ENCODE assay signal across 1 cellular context in the genomic region with DNA sequence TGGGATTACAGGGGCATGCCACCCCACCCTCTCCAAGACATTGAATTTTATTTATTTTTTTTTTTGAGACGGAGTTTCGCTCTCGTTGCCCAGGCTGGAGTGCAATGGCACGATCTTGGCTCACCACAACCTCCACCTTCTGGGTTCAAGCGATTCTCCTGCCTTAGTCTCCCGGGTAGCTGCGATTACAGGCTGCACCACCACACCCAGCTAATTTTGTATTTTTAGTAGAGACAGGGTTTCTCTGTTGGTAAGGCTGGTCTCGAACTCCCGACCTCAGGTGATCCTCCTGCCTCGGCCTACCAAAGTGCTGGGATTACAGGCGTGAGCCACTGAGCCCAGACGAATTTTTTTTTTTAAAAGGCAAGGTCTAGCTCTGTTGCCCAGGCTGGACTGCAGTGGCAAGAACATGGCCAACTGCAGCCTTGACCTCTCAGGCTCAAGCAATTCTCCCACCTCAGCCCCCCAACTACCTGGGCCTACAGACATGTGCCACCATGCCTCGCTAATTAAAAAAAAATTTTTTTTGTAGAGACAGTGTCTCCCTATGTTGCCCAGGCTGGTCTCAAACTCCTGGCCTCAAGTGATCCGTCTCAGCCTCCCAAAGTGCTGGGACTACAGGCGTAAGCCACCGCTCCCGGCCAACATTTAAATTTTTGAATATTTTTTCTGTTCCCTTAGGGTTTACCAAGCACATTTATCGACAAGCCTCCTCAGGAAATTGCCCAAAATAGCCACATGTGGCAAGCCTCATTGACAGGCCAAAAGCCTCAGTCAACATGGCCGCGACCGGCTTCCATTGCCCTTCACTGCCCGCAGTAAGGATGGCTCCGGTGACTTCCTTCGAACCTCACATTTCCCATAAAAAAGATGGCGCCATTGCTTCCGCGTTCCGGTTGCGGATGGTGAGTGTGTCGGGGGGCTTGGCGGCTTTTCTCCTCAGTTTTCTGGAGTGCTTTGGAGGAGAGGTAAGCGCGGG.
TF ChIP-seq lines count a peak whose summit lies in the region.

A gene with protein sequence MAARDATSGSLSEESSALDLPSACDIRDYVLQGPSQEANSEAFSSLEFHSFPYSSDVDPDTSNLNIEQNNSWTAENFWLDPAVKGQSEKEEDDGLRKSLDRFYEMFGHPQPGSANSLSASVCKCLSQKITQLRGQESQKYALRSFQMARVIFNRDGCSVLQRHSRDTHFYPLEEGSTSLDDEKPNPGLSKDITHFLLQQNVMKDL (plus strand): TSS at position 890 of the 979 bp plus-strand sequence. CDS start 22,465 bp downstream, outside the sequence.

TF ChIP-seq in K562, 482 proteins besides CTCF, POLR2A, EP300 and RAD21 (continued from another document and continues in another):
- TF ChIP-seq, protein P1, sequence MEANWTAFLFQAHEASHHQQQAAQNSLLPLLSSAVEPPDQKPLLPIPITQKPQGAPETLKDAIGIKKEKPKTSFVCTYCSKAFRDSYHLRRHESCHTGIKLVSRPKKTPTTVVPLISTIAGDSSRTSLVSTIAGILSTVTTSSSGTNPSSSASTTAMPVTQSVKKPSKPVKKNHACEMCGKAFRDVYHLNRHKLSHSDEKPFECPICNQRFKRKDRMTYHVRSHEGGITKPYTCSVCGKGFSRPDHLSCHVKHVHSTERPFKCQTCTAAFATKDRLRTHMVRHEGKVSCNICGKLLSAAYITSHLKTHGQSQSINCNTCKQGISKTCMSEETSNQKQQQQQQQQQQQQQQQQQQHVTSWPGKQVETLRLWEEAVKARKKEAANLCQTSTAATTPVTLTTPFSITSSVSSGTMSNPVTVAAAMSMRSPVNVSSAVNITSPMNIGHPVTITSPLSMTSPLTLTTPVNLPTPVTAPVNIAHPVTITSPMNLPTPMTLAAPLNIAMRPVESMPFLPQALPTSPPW (CRISPR knock-in tag; IDR thresholded peaks at IDR 0.05): peak; percentile 60; the same call in 1 of the 2 replicates
- peak; percentile 91 for TF ChIP-seq ZNF175 (CRISPR knock-in tag; IDR thresholded peaks at IDR 0.05; ENCODE audit: low read depth)
- TF ChIP-seq, protein P2, sequence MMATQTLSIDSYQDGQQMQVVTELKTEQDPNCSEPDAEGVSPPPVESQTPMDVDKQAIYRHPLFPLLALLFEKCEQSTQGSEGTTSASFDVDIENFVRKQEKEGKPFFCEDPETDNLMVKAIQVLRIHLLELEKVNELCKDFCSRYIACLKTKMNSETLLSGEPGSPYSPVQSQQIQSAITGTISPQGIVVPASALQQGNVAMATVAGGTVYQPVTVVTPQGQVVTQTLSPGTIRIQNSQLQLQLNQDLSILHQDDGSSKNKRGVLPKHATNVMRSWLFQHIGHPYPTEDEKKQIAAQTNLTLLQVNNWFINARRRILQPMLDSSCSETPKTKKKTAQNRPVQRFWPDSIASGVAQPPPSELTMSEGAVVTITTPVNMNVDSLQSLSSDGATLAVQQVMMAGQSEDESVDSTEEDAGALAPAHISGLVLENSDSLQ (IDR thresholded peaks at IDR 0.05): peak; percentile 53; the same call in 1 of the 2 replicates
- TF ChIP-seq CXXC5 (CRISPR knock-in tag; IDR thresholded peaks at IDR 0.05): peak; percentile 52; the same call in 1 of the 2 replicates
- TF ChIP-seq GABPA (tag; conservative IDR thresholded peaks at IDR 0.05; ENCODE audit: low read depth): peak; percentile 95
- TF ChIP-seq KDM5B (IDR thresholded peaks at IDR 0.05; ENCODE audit: insufficient replicate concordance, low read depth, low read length): peak; percentile 73
- TF ChIP-seq SIX5 (IDR thresholded peaks at IDR 0.05; ENCODE audit: borderline replicate concordance in 1 of 2, insufficient read depth in 1 of 2, low read depth in 1 of 2, low read length in 2 of 2): peak; percentile 78; a peak in 3 of 4 replicates
- peak; percentile 82 for TF ChIP-seq POLR2G (IDR thresholded peaks at IDR 0.05; ENCODE audit: low read depth, low read length)
- TF ChIP-seq ETV5 (CRISPR knock-in tag; IDR thresholded peaks at IDR 0.05; ENCODE audit: low read depth): peak; percentile 58; the same call in 1 of the 2 replicates
- TF ChIP-seq, protein P3, sequence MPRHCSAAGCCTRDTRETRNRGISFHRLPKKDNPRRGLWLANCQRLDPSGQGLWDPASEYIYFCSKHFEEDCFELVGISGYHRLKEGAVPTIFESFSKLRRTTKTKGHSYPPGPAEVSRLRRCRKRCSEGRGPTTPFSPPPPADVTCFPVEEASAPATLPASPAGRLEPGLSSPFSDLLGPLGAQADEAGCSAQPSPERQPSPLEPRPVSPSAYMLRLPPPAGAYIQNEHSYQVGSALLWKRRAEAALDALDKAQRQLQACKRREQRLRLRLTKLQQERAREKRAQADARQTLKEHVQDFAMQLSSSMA (CRISPR knock-in tag; IDR thresholded peaks at IDR 0.05): peak; percentile 98
- TF ChIP-seq, protein P4, sequence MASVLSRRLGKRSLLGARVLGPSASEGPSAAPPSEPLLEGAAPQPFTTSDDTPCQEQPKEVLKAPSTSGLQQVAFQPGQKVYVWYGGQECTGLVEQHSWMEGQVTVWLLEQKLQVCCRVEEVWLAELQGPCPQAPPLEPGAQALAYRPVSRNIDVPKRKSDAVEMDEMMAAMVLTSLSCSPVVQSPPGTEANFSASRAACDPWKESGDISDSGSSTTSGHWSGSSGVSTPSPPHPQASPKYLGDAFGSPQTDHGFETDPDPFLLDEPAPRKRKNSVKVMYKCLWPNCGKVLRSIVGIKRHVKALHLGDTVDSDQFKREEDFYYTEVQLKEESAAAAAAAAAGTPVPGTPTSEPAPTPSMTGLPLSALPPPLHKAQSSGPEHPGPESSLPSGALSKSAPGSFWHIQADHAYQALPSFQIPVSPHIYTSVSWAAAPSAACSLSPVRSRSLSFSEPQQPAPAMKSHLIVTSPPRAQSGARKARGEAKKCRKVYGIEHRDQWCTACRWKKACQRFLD (CRISPR knock-in tag; IDR thresholded peaks at IDR 0.05): peak; percentile 87; the same call in 1 of the 2 replicates
- TF ChIP-seq, protein P5, sequence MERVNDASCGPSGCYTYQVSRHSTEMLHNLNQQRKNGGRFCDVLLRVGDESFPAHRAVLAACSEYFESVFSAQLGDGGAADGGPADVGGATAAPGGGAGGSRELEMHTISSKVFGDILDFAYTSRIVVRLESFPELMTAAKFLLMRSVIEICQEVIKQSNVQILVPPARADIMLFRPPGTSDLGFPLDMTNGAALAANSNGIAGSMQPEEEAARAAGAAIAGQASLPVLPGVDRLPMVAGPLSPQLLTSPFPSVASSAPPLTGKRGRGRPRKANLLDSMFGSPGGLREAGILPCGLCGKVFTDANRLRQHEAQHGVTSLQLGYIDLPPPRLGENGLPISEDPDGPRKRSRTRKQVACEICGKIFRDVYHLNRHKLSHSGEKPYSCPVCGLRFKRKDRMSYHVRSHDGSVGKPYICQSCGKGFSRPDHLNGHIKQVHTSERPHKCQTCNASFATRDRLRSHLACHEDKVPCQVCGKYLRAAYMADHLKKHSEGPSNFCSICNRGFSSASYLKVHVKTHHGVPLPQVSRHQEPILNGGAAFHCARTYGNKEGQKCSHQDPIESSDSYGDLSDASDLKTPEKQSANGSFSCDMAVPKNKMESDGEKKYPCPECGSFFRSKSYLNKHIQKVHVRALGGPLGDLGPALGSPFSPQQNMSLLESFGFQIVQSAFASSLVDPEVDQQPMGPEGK (CRISPR knock-in tag; IDR thresholded peaks at IDR 0.05; ENCODE audit: borderline replicate concordance): no peak
- TF ChIP-seq, protein P6, sequence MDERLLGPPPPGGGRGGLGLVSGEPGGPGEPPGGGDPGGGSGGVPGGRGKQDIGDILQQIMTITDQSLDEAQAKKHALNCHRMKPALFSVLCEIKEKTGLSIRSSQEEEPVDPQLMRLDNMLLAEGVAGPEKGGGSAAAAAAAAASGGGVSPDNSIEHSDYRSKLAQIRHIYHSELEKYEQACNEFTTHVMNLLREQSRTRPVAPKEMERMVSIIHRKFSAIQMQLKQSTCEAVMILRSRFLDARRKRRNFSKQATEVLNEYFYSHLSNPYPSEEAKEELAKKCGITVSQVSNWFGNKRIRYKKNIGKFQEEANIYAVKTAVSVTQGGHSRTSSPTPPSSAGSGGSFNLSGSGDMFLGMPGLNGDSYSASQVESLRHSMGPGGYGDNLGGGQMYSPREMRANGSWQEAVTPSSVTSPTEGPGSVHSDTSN (CRISPR knock-in tag; IDR thresholded peaks at IDR 0.05; ENCODE audit: low read depth): no peak
- TF ChIP-seq, protein P6 (tag; conservative IDR thresholded peaks at IDR 0.05; ENCODE audit: low read depth): no peak
- TF ChIP-seq, protein P7, sequence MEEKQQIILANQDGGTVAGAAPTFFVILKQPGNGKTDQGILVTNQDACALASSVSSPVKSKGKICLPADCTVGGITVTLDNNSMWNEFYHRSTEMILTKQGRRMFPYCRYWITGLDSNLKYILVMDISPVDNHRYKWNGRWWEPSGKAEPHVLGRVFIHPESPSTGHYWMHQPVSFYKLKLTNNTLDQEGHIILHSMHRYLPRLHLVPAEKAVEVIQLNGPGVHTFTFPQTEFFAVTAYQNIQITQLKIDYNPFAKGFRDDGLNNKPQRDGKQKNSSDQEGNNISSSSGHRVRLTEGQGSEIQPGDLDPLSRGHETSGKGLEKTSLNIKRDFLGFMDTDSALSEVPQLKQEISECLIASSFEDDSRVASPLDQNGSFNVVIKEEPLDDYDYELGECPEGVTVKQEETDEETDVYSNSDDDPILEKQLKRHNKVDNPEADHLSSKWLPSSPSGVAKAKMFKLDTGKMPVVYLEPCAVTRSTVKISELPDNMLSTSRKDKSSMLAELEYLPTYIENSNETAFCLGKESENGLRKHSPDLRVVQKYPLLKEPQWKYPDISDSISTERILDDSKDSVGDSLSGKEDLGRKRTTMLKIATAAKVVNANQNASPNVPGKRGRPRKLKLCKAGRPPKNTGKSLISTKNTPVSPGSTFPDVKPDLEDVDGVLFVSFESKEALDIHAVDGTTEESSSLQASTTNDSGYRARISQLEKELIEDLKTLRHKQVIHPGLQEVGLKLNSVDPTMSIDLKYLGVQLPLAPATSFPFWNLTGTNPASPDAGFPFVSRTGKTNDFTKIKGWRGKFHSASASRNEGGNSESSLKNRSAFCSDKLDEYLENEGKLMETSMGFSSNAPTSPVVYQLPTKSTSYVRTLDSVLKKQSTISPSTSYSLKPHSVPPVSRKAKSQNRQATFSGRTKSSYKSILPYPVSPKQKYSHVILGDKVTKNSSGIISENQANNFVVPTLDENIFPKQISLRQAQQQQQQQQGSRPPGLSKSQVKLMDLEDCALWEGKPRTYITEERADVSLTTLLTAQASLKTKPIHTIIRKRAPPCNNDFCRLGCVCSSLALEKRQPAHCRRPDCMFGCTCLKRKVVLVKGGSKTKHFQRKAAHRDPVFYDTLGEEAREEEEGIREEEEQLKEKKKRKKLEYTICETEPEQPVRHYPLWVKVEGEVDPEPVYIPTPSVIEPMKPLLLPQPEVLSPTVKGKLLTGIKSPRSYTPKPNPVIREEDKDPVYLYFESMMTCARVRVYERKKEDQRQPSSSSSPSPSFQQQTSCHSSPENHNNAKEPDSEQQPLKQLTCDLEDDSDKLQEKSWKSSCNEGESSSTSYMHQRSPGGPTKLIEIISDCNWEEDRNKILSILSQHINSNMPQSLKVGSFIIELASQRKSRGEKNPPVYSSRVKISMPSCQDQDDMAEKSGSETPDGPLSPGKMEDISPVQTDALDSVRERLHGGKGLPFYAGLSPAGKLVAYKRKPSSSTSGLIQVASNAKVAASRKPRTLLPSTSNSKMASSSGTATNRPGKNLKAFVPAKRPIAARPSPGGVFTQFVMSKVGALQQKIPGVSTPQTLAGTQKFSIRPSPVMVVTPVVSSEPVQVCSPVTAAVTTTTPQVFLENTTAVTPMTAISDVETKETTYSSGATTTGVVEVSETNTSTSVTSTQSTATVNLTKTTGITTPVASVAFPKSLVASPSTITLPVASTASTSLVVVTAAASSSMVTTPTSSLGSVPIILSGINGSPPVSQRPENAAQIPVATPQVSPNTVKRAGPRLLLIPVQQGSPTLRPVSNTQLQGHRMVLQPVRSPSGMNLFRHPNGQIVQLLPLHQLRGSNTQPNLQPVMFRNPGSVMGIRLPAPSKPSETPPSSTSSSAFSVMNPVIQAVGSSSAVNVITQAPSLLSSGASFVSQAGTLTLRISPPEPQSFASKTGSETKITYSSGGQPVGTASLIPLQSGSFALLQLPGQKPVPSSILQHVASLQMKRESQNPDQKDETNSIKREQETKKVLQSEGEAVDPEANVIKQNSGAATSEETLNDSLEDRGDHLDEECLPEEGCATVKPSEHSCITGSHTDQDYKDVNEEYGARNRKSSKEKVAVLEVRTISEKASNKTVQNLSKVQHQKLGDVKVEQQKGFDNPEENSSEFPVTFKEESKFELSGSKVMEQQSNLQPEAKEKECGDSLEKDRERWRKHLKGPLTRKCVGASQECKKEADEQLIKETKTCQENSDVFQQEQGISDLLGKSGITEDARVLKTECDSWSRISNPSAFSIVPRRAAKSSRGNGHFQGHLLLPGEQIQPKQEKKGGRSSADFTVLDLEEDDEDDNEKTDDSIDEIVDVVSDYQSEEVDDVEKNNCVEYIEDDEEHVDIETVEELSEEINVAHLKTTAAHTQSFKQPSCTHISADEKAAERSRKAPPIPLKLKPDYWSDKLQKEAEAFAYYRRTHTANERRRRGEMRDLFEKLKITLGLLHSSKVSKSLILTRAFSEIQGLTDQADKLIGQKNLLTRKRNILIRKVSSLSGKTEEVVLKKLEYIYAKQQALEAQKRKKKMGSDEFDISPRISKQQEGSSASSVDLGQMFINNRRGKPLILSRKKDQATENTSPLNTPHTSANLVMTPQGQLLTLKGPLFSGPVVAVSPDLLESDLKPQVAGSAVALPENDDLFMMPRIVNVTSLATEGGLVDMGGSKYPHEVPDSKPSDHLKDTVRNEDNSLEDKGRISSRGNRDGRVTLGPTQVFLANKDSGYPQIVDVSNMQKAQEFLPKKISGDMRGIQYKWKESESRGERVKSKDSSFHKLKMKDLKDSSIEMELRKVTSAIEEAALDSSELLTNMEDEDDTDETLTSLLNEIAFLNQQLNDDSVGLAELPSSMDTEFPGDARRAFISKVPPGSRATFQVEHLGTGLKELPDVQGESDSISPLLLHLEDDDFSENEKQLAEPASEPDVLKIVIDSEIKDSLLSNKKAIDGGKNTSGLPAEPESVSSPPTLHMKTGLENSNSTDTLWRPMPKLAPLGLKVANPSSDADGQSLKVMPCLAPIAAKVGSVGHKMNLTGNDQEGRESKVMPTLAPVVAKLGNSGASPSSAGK (IDR thresholded peaks at IDR 0.05): peak; percentile 83
- peak in 1 of 2 experiments; percentile 59; a peak in 1 of 4 replicates for TF ChIP-seq SRF (CRISPR knock-in tag; IDR thresholded peaks at IDR 0.05)
- no peak for TF ChIP-seq CBX2 (IDR thresholded peaks at IDR 0.05; ENCODE audit: insufficient read depth, low read length, poor library complexity, severe bottlenecking)
- TF ChIP-seq ZNF589 (CRISPR knock-in tag; IDR thresholded peaks at IDR 0.05; ENCODE audit: low read depth): peak; percentile 67
- TF ChIP-seq JUND (IDR thresholded peaks at IDR 0.05; ENCODE audit: borderline replicate concordance, low read depth, low read length): peak; percentile 40; the same call in 1 of the 2 replicates
- peak; percentile 48; the same call in 1 of the 3 replicates for TF ChIP-seq JUND (tag; IDR thresholded peaks at IDR 0.05; ENCODE audit: borderline replicate concordance, low read depth, low read length)
- peak; percentile 78 for TF ChIP-seq CREM (IDR thresholded peaks at IDR 0.05; ENCODE audit: low read depth)
- TF ChIP-seq, protein P8, sequence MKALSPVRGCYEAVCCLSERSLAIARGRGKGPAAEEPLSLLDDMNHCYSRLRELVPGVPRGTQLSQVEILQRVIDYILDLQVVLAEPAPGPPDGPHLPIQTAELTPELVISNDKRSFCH (CRISPR knock-in tag; IDR thresholded peaks at IDR 0.05): no peak
- TF ChIP-seq, protein P8 (tag; IDR thresholded peaks at IDR 0.05): peak; percentile 83
